ENCODE assay signal across 1 cellular context in the genomic region with DNA sequence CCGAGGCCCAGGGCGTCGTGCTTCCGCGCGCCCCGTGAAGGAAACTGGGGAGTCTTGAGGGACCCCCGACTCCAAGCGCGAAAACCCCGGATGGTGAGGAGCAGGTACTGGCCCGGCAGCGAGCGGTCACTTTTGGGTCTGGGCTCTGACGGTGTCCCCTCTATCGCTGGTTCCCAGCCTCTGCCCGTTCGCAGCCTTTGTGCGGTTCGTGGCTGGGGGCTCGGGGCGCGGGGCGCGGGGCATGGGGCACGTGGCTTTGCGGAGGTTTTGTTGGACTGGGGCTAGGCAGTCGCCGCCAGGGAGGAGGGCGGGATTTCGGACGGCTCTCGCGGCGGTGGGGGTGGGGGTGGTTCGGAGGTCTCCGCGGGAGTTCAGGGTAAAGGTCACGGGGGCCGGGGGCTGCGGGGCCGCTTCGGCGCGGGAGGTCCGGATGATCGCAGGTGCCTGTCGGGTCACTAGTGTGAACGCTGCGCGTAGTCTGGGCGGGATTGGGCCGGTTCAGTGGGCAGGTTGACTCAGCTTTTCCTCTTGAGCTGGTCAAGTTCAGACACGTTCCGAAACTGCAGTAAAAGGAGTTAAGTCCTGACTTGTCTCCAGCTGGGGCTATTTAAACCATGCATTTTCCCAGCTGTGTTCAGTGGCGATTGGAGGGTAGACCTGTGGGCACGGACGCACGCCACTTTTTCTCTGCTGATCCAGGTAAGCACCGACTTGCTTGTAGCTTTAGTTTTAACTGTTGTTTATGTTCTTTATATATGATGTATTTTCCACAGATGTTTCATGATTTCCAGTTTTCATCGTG.
A peak's percentile ranks its signal among the peaks of the same experiment; 100 is the strongest.
TF ChIP-seq lines count a peak whose summit lies in the region.

No MANE protein-coding gene starts in this region.

TF ChIP-seq in HepG2, 621 proteins besides CTCF, POLR2A, EP300 and RAD21 (continued from another document and continues in another):
- TF ChIP-seq, protein P1, sequence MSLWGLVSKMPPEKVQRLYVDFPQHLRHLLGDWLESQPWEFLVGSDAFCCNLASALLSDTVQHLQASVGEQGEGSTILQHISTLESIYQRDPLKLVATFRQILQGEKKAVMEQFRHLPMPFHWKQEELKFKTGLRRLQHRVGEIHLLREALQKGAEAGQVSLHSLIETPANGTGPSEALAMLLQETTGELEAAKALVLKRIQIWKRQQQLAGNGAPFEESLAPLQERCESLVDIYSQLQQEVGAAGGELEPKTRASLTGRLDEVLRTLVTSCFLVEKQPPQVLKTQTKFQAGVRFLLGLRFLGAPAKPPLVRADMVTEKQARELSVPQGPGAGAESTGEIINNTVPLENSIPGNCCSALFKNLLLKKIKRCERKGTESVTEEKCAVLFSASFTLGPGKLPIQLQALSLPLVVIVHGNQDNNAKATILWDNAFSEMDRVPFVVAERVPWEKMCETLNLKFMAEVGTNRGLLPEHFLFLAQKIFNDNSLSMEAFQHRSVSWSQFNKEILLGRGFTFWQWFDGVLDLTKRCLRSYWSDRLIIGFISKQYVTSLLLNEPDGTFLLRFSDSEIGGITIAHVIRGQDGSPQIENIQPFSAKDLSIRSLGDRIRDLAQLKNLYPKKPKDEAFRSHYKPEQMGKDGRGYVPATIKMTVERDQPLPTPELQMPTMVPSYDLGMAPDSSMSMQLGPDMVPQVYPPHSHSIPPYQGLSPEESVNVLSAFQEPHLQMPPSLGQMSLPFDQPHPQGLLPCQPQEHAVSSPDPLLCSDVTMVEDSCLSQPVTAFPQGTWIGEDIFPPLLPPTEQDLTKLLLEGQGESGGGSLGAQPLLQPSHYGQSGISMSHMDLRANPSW (CRISPR knock-in tag; IDR thresholded peaks at IDR 0.05; ENCODE audit: borderline replicate concordance), result peak; percentile 75; the same call in 1 of the 2 replicates
- TF ChIP-seq ZNF672 (CRISPR knock-in tag; IDR thresholded peaks at IDR 0.05) (no peak), ZNF883 (CRISPR knock-in tag; IDR thresholded peaks at IDR 0.05; ENCODE audit: not compliant biosample characterization) (no peak), MAFF (IDR thresholded peaks at IDR 0.05; ENCODE audit: low read depth, low read length) (peak; percentile 63), NCOA1 (CRISPR knock-in tag; IDR thresholded peaks at IDR 0.05) (no peak), ONECUT2 (CRISPR knock-in tag; IDR thresholded peaks at IDR 0.05) (peak; percentile 34; the same call in 1 of the 2 replicates), MIER2 (CRISPR knock-in tag; IDR thresholded peaks at IDR 0.05) (no peak), FOXC1 (CRISPR knock-in tag; IDR thresholded peaks at IDR 0.05; ENCODE audit: borderline replicate concordance) (no peak), RFX3 (CRISPR knock-in tag; IDR thresholded peaks at IDR 0.05) (no peak), NR2C2 (CRISPR knock-in tag; IDR thresholded peaks at IDR 0.05; ENCODE audit: borderline replicate concordance) (peak; percentile 84), RAD51 (IDR thresholded peaks at IDR 0.05; ENCODE audit: borderline replicate concordance) (no peak), SP140L (CRISPR knock-in tag; IDR thresholded peaks at IDR 0.05; ENCODE audit: borderline replicate concordance) (no peak; the same call in 1 of the 2 replicates), YY1 (IDR thresholded peaks at IDR 0.05; ENCODE audit: insufficient read depth, insufficient replicate concordance, low read depth, low read length) (peak; percentile 18), GZF1 (CRISPR knock-in tag; IDR thresholded peaks at IDR 0.05) (peak; percentile 46; the same call in 1 of the 2 replicates), SSRP1 (CRISPR knock-in tag; IDR thresholded peaks at IDR 0.05) (peak; percentile 22; the same call in 1 of the 2 replicates), ZNF331 (CRISPR knock-in tag; IDR thresholded peaks at IDR 0.05) (no peak; the same call in none of the 2 replicates), CBX1 (IDR thresholded peaks at IDR 0.05; ENCODE audit: low read depth) (no peak), KDM2A (CRISPR knock-in tag; IDR thresholded peaks at IDR 0.05; ENCODE audit: borderline replicate concordance, low read depth) (peak; percentile 59; the same call in 1 of the 2 replicates), ZNF644 (CRISPR knock-in tag; IDR thresholded peaks at IDR 0.05; ENCODE audit: low read depth) (no peak), CCAR2 (optimal IDR thresholded peaks at IDR 0.05; ENCODE audit: low read depth, low read length) (no peak), JUND (CRISPR knock-in tag; IDR thresholded peaks at IDR 0.05) (peak; percentile 39; the same call in 1 of the 2 replicates), ZNF317 (CRISPR knock-in tag; IDR thresholded peaks at IDR 0.05) (no peak), MATR3 (CRISPR knock-in tag; IDR thresholded peaks at IDR 0.05) (no peak), KLF11 (CRISPR knock-in tag; IDR thresholded peaks at IDR 0.05) (no peak), ZNF205 (CRISPR knock-in tag; IDR thresholded peaks at IDR 0.05) (peak; percentile 49; the same call in 1 of the 2 replicates), ZNF44 (CRISPR knock-in tag; IDR thresholded peaks at IDR 0.05) (no peak), ZNF33A (CRISPR knock-in tag; IDR thresholded peaks at IDR 0.05; ENCODE audit: borderline replicate concordance) (no peak)
- TF ChIP-seq, protein P2, sequence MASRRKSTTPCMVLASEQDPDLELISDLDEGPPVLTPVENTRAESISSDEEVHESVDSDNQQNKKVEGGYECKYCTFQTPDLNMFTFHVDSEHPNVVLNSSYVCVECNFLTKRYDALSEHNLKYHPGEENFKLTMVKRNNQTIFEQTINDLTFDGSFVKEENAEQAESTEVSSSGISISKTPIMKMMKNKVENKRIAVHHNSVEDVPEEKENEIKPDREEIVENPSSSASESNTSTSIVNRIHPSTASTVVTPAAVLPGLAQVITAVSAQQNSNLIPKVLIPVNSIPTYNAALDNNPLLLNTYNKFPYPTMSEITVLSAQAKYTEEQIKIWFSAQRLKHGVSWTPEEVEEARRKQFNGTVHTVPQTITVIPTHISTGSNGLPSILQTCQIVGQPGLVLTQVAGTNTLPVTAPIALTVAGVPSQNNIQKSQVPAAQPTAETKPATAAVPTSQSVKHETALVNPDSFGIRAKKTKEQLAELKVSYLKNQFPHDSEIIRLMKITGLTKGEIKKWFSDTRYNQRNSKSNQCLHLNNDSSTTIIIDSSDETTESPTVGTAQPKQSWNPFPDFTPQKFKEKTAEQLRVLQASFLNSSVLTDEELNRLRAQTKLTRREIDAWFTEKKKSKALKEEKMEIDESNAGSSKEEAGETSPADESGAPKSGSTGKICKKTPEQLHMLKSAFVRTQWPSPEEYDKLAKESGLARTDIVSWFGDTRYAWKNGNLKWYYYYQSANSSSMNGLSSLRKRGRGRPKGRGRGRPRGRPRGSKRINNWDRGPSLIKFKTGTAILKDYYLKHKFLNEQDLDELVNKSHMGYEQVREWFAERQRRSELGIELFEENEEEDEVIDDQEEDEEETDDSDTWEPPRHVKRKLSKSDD (CRISPR knock-in tag; IDR thresholded peaks at IDR 0.05; ENCODE audit: low read depth), result no peak
- TF ChIP-seq, protein P3, sequence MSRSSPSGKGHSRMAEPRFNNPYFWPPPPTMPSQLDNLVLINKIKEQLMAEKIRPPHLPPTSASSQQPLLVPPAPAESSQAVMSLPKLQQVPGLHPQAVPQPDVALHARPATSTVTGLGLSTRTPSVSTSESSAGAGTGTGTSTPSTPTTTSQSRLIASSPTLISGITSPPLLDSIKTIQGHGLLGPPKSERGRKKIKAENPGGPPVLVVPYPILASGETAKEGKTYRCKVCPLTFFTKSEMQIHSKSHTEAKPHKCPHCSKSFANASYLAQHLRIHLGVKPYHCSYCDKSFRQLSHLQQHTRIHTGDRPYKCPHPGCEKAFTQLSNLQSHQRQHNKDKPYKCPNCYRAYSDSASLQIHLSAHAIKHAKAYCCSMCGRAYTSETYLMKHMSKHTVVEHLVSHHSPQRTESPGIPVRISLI (CRISPR knock-in tag; IDR thresholded peaks at IDR 0.05; ENCODE audit: borderline replicate concordance), result peak; percentile 41; the same call in 1 of the 2 replicates
- TF ChIP-seq, protein P4, sequence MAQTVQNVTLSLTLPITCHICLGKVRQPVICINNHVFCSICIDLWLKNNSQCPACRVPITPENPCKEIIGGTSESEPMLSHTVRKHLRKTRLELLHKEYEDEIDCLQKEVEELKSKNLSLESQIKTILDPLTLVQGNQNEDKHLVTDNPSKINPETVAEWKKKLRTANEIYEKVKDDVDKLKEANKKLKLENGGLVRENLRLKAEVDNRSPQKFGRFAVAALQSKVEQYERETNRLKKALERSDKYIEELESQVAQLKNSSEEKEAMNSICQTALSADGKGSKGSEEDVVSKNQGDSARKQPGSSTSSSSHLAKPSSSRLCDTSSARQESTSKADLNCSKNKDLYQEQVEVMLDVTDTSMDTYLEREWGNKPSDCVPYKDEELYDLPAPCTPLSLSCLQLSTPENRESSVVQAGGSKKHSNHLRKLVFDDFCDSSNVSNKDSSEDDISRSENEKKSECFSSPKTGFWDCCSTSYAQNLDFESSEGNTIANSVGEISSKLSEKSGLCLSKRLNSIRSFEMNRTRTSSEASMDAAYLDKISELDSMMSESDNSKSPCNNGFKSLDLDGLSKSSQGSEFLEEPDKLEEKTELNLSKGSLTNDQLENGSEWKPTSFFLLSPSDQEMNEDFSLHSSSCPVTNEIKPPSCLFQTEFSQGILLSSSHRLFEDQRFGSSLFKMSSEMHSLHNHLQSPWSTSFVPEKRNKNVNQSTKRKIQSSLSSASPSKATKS (CRISPR knock-in tag; IDR thresholded peaks at IDR 0.05), result no peak
- TF ChIP-seq, protein P5, sequence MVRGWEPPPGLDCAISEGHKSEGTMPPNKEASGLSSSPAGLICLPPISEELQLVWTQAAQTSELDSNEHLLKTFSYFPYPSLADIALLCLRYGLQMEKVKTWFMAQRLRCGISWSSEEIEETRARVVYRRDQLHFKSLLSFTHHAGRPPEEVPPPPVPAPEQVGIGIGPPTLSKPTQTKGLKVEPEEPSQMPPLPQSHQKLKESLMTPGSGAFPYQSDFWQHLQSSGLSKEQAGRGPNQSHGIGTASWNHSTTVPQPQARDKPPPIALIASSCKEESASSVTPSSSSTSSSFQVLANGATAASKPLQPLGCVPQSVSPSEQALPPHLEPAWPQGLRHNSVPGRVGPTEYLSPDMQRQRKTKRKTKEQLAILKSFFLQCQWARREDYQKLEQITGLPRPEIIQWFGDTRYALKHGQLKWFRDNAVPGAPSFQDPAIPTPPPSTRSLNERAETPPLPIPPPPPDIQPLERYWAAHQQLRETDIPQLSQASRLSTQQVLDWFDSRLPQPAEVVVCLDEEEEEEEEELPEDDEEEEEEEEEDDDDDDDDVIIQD (CRISPR knock-in tag; IDR thresholded peaks at IDR 0.05; ENCODE audit: low read depth), result no peak
- TF ChIP-seq, protein P6, sequence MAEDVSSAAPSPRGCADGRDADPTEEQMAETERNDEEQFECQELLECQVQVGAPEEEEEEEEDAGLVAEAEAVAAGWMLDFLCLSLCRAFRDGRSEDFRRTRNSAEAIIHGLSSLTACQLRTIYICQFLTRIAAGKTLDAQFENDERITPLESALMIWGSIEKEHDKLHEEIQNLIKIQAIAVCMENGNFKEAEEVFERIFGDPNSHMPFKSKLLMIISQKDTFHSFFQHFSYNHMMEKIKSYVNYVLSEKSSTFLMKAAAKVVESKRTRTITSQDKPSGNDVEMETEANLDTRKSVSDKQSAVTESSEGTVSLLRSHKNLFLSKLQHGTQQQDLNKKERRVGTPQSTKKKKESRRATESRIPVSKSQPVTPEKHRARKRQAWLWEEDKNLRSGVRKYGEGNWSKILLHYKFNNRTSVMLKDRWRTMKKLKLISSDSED (CRISPR knock-in tag; IDR thresholded peaks at IDR 0.05), result no peak
- TF ChIP-seq, protein P7, sequence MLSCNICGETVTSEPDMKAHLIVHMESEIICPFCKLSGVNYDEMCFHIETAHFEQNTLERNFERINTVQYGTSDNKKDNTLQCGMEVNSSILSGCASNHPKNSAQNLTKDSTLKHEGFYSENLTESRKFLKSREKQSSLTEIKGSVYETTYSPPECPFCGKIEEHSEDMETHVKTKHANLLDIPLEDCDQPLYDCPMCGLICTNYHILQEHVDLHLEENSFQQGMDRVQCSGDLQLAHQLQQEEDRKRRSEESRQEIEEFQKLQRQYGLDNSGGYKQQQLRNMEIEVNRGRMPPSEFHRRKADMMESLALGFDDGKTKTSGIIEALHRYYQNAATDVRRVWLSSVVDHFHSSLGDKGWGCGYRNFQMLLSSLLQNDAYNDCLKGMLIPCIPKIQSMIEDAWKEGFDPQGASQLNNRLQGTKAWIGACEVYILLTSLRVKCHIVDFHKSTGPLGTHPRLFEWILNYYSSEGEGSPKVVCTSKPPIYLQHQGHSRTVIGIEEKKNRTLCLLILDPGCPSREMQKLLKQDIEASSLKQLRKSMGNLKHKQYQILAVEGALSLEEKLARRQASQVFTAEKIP (CRISPR knock-in tag; IDR thresholded peaks at IDR 0.05; ENCODE audit: borderline replicate concordance), result no peak
- TF ChIP-seq, protein P8, sequence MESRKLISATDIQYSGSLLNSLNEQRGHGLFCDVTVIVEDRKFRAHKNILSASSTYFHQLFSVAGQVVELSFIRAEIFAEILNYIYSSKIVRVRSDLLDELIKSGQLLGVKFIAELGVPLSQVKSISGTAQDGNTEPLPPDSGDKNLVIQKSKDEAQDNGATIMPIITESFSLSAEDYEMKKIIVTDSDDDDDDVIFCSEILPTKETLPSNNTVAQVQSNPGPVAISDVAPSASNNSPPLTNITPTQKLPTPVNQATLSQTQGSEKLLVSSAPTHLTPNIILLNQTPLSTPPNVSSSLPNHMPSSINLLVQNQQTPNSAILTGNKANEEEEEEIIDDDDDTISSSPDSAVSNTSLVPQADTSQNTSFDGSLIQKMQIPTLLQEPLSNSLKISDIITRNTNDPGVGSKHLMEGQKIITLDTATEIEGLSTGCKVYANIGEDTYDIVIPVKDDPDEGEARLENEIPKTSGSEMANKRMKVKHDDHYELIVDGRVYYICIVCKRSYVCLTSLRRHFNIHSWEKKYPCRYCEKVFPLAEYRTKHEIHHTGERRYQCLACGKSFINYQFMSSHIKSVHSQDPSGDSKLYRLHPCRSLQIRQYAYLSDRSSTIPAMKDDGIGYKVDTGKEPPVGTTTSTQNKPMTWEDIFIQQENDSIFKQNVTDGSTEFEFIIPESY (CRISPR knock-in tag; IDR thresholded peaks at IDR 0.05), result no peak; the same call in 1 of the 2 replicates
- TF ChIP-seq, protein P9, sequence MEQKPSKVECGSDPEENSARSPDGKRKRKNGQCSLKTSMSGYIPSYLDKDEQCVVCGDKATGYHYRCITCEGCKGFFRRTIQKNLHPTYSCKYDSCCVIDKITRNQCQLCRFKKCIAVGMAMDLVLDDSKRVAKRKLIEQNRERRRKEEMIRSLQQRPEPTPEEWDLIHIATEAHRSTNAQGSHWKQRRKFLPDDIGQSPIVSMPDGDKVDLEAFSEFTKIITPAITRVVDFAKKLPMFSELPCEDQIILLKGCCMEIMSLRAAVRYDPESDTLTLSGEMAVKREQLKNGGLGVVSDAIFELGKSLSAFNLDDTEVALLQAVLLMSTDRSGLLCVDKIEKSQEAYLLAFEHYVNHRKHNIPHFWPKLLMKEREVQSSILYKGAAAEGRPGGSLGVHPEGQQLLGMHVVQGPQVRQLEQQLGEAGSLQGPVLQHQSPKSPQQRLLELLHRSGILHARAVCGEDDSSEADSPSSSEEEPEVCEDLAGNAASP (CRISPR knock-in tag; IDR thresholded peaks at IDR 0.05; ENCODE audit: borderline replicate concordance), result peak; percentile 87
- TF ChIP-seq, protein P10, sequence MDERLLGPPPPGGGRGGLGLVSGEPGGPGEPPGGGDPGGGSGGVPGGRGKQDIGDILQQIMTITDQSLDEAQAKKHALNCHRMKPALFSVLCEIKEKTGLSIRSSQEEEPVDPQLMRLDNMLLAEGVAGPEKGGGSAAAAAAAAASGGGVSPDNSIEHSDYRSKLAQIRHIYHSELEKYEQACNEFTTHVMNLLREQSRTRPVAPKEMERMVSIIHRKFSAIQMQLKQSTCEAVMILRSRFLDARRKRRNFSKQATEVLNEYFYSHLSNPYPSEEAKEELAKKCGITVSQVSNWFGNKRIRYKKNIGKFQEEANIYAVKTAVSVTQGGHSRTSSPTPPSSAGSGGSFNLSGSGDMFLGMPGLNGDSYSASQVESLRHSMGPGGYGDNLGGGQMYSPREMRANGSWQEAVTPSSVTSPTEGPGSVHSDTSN (CRISPR knock-in tag; IDR thresholded peaks at IDR 0.05), result no peak
